Comparison of ENCODE assay signal across 16 cellular contexts in genomic region chr7:70681111-70681846, GRCh38.
DNase-seq lines count a peak whose midpoint lies in the region; ATAC-seq and TF ChIP-seq lines count a peak whose summit lies in the region.
"Had no signal": no experiment of that assay in that cellular context is flagged by ENCODE, and none has a peak within 500 bp of the region (broad histone marks: within the 10 kb centered on the region; RNA-seq: fewer than 3 reads in every experiment).

No MANE protein-coding gene starts in this region.

- H3K9me3 ChIP-seq in heart right ventricle: no peaks in the 10 kb centered on the region
- H3K9me3 ChIP-seq in right atrium auricular region: no peaks in the 10 kb centered on the region
- no peaks in the 10 kb centered on the region for H3K9me3 ChIP-seq in MM.1S (replicated peaks; ENCODE audit: insufficient read depth, low read length)
- no peaks in the 10 kb centered on the region for H3K9me3 ChIP-seq in smooth muscle cell (replicated peaks; ENCODE audit: low read depth)
- no peaks in the 10 kb centered on the region for H3K9me3 ChIP-seq in tibial artery
- H3K9me3 ChIP-seq: left lung had no signal

- peak overlapping the region; percentile 96 to 98 for H3K27ac Mint-ChIP-seq in effector memory CD8-positive, alpha-beta T cell
- H3K27ac Mint-ChIP-seq: dendritic cell treated with granulocyte-macrophage colony-stimulating factor and Interleukin-4, amounts not matched to agents 40 ng/mL and 50 ng/mL, for 4 days; stimulated activated naive B cell treated with anti-CD40 and anti-IgM and Interleukin-4, amounts not matched to agents 10 μg/mL and 1 μg/mL and 100 μg/mL, for 72 hours had no signal

- H3K36me3 ChIP-seq in heart right ventricle: no peaks in the 10 kb centered on the region
- no peaks in the 10 kb centered on the region for H3K36me3 ChIP-seq in right atrium auricular region
- no peaks in the 10 kb centered on the region for H3K36me3 ChIP-seq in MM.1S (replicated peaks; ENCODE audit: insufficient read depth, low read length)
- H3K36me3 ChIP-seq in smooth muscle cell (ENCODE audit: low read depth): no peaks in the 10 kb centered on the region
- no peaks in the 10 kb centered on the region for H3K36me3 ChIP-seq in tibial artery
- H3K36me3 ChIP-seq: left lung had no signal

- H3K9ac ChIP-seq in MM.1S (ENCODE audit: low read length) (peak overlapping the region; percentile 58; the same call in 1 of the 2 replicates), smooth muscle cell (ENCODE audit: low read depth) (no peak overlapping the region)
- H3K9ac ChIP-seq: parathyroid adenoma had no signal

- H3F3A ChIP-seq in MM.1S (ENCODE audit: insufficient read depth, low read length) (peaks cover 15% of the 10 kb centered on the region), smooth muscle cell (ENCODE audit: low read depth) (peaks cover 17% of the 10 kb centered on the region)

- no peaks in the 10 kb centered on the region for H3K9me3 Mint-ChIP-seq in effector memory CD8-positive, alpha-beta T cell
- H3K9me3 Mint-ChIP-seq: dendritic cell treated with granulocyte-macrophage colony-stimulating factor and Interleukin-4, amounts not matched to agents 40 ng/mL and 50 ng/mL, for 4 days; stimulated activated naive B cell treated with anti-CD40 and anti-IgM and Interleukin-4, amounts not matched to agents 10 μg/mL and 1 μg/mL and 100 μg/mL, for 72 hours had no signal

- peaks cover 10% of the 10 kb centered on the region for H3K36me3 Mint-ChIP-seq in effector memory CD8-positive, alpha-beta T cell (ENCODE audit: insufficient read depth)

- no peak for ATAC-seq in heart right ventricle
- ATAC-seq in effector memory CD8-positive, alpha-beta T cell (replicated peaks): no peak
- no peak for ATAC-seq in sciatic nerve

- peak overlapping the region; percentile 89 for H2AFZ ChIP-seq in MM.1S (ENCODE audit: low read length)
- no peak overlapping the region for H2AFZ ChIP-seq in smooth muscle cell (ENCODE audit: low read depth)
- H2AFZ ChIP-seq: parathyroid adenoma had no signal

- H3K27ac ChIP-seq in heart right ventricle: no peak overlapping the region
- H3K27ac ChIP-seq in right atrium auricular region: no peak overlapping the region
- peak overlapping the region; percentile 76; the same call in 1 of the 2 replicates for H3K27ac ChIP-seq in MM.1S (ENCODE audit: low read length)
- no peak overlapping the region for H3K27ac ChIP-seq in smooth muscle cell (ENCODE audit: low read depth)
- H3K27ac ChIP-seq in tibial artery: no peak overlapping the region
- H3K27ac ChIP-seq: left lung, parathyroid adenoma had no signal

- TF ChIP-seq CTCF in heart right ventricle (IDR thresholded peaks at IDR 0.05): no peak
- no peak for TF ChIP-seq CTCF in right atrium auricular region (IDR thresholded peaks at IDR 0.05)
- TF ChIP-seq CTCF in MM.1S (IDR thresholded peaks at IDR 0.05; ENCODE audit: low read length): no peak
- no peak for TF ChIP-seq CTCF in smooth muscle cell (IDR thresholded peaks at IDR 0.05; ENCODE audit: borderline replicate concordance, insufficient read depth, poor library complexity, severe bottlenecking)
- TF ChIP-seq CTCF in tibial artery (IDR thresholded peaks at IDR 0.05): no peak

- H3K4me1 Mint-ChIP-seq in effector memory CD8-positive, alpha-beta T cell (ENCODE audit: low read depth in 2 of 2): peaks cover 52 to 55% of the 10 kb centered on the region in 2 donors

- H3K27me3 Mint-ChIP-seq in effector memory CD8-positive, alpha-beta T cell: no peaks in the 10 kb centered on the region
- H3K27me3 Mint-ChIP-seq: dendritic cell treated with granulocyte-macrophage colony-stimulating factor and Interleukin-4, amounts not matched to agents 40 ng/mL and 50 ng/mL, for 4 days; stimulated activated naive B cell treated with anti-CD40 and anti-IgM and Interleukin-4, amounts not matched to agents 10 μg/mL and 1 μg/mL and 100 μg/mL, for 72 hours had no signal

- intact Hi-C loops in heart right ventricle (cut with DNase I): no loop called here
- intact Hi-C loops in sciatic nerve (cut with DNase I): no loop called here
- intact Hi-C loops in tibial artery (cut with DNase I; ENCODE audit: low total_unique reads): no loop called here

- peak overlapping the region; percentile 79 to 80 for H3K4me3 Mint-ChIP-seq in effector memory CD8-positive, alpha-beta T cell
- H3K4me3 Mint-ChIP-seq: dendritic cell treated with granulocyte-macrophage colony-stimulating factor and Interleukin-4, amounts not matched to agents 40 ng/mL and 50 ng/mL, for 4 days; stimulated activated naive B cell treated with anti-CD40 and anti-IgM and Interleukin-4, amounts not matched to agents 10 μg/mL and 1 μg/mL and 100 μg/mL, for 72 hours had no signal

- H3K4me1 ChIP-seq in heart right ventricle: peaks cover 0 to 28% (median 0%) of the 10 kb centered on the region in 9 donors
- H3K4me1 ChIP-seq in right atrium auricular region: no peaks in the 10 kb centered on the region
- peaks cover 20% of the 10 kb centered on the region for H3K4me1 ChIP-seq in MM.1S (ENCODE audit: low read length)
- H3K4me1 ChIP-seq in smooth muscle cell (ENCODE audit: low read depth): peaks cover 38% of the 10 kb centered on the region
- H3K4me1 ChIP-seq in tibial artery: peaks cover 0 to 17% (median 12%) of the 10 kb centered on the region in 4 donors
- H3K4me1 ChIP-seq: left lung, parathyroid adenoma had no signal

- no peaks in the 10 kb centered on the region for H4K20me1 ChIP-seq in MM.1S (ENCODE audit: insufficient read depth, low read length)
- H4K20me1 ChIP-seq in smooth muscle cell (ENCODE audit: low read depth): no peaks in the 10 kb centered on the region

- no peaks in the 10 kb centered on the region for H3K79me2 ChIP-seq in MM.1S (ENCODE audit: low read length)
- no peaks in the 10 kb centered on the region for H3K79me2 ChIP-seq in smooth muscle cell (ENCODE audit: low read depth)
- H3K79me2 ChIP-seq: parathyroid adenoma had no signal

- H3K9me2 ChIP-seq in MM.1S (replicated peaks; ENCODE audit: insufficient read depth, low read length): no peaks in the 10 kb centered on the region

- whole genome bisulfite sequencing in heart right ventricle, 2 donors: 92% methylated on average over 15 of the region's 15 CpGs
- 30% methylated on average over 15 of the region's 15 CpGs for WGBS in smooth muscle cell (ENCODE audit: low lambda C conversion rate)

- no peak for DNase-seq in heart right ventricle
- DNase-seq in right atrium auricular region (ENCODE audit: low spot score): no peak
- DNase-seq in MM.1S: no peak
- no peak for DNase-seq in effector memory CD8-positive, alpha-beta T cell
- no peak for DNase-seq in smooth muscle cell (lab: John Stamatoyannopoulos, UW; ENCODE audit: unreplicated experiment)
- DNase-seq in sciatic nerve (ENCODE audit: low spot score): no peak
- no peak for DNase-seq in HT-29 (ENCODE audit: low spot score)
- no peak for DNase-seq in tibial artery
- DNase-seq: amniotic stem cell, foreskin melanocyte, left lung, NCI-H187 treated with DMSO at 0.1 percent for 48 hours, SW 1271 had no signal

- H3K4me2 ChIP-seq in MM.1S (ENCODE audit: low read depth, low read length): peak overlapping the region; percentile 96
- peak overlapping the region; percentile 29 for H3K4me2 ChIP-seq in smooth muscle cell

- no peaks in the 10 kb centered on the region for H3K27me3 ChIP-seq in heart right ventricle
- H3K27me3 ChIP-seq in right atrium auricular region: no peaks in the 10 kb centered on the region
- no peaks in the 10 kb centered on the region for H3K27me3 ChIP-seq in MM.1S (replicated peaks; ENCODE audit: insufficient read depth, low read length)
- H3K27me3 ChIP-seq in smooth muscle cell (ENCODE audit: low read depth): peaks cover 37% of the 10 kb centered on the region
- H3K27me3 ChIP-seq in tibial artery: no peaks in the 10 kb centered on the region
- H3K27me3 ChIP-seq: left lung had no signal

- H3K4me3 ChIP-seq in heart right ventricle (peak overlapping the region in 6 of 10 donors; percentile 15 to 35 (median 24)), right atrium auricular region (peak overlapping the region in 1 of 2 donors; percentile 6), MM.1S (ENCODE audit: low read length) (peak overlapping the region; percentile 58), smooth muscle cell (no peak overlapping the region), tibial artery (no peak overlapping the region)
- H3K4me3 ChIP-seq: left lung had no signal

Comparison
In these comparisons a context has a peak if more than half of its experiments do, and no peak if none do; other contexts are left out.
1. H3K4me3 ChIP-seq: peak in heart right ventricle (6 of 10) and MM.1S (single experiment); none in smooth muscle cell (single experiment) and tibial artery (0 of 2).